Comparison of ENCODE assay signal across 8 cellular contexts in genomic region chr10:111598433-111599059, GRCh38.
A peak's percentile ranks its signal among the peaks of the same experiment; 100 is the strongest.
DNase-seq lines count a peak whose midpoint lies in the region; ATAC-seq and TF ChIP-seq lines count a peak whose summit lies in the region.

No MANE protein-coding gene starts in this region.

- no peak for TF ChIP-seq POLR2A in uterus (IDR thresholded peaks at IDR 0.05)

- H3K27ac ChIP-seq in uterus = no peak overlapping the region

- ATAC-seq in GM18498 (IDR thresholded peaks at IDR 0.05; ENCODE audit: unreplicated experiment) = peak; percentile 93
- peak; percentile 70 for ATAC-seq in HG02840 (IDR thresholded peaks at IDR 0.05; ENCODE audit: low FRiP score, unreplicated experiment)

- no peaks in the 10 kb centered on the region for H3K27me3 ChIP-seq in uterus

- H3K4me1 ChIP-seq in uterus = no peaks in the 10 kb centered on the region

- no peaks in the 10 kb centered on the region for H3K36me3 ChIP-seq in uterus

- no peaks in the 10 kb centered on the region for H3K9me3 ChIP-seq in uterus

- H3K4me3 ChIP-seq in fibroblast of pulmonary artery (replicated peaks; ENCODE audit: low read depth, low read length) (no peak overlapping the region), uterus (no peak overlapping the region)

- TF ChIP-seq CTCF in fibroblast of pulmonary artery (IDR thresholded peaks at IDR 0.05; ENCODE audit: low read length, missing control alignments) = peak; percentile 65
- TF ChIP-seq CTCF in uterus (IDR thresholded peaks at IDR 0.05) = peak; percentile 59 to 75 (median 68)

- intact Hi-C loops in uterus (cut with DNase I; ENCODE audit: low total_unique reads) = no loop called here

- DNase-seq in AML-193 (lab: John Stamatoyannopoulos, UW) (peak; percentile 48 to 56), NCI-H2029 treated with DMSO at 0.1 percent for 48 hours (lab: John Stamatoyannopoulos, UW) (peak; percentile 3), fibroblast of pulmonary artery (ENCODE audit: low read depth) (peak; percentile 60), nucleus accumbens (lab: John Stamatoyannopoulos, UW) (peak in 38 of 56 donors; percentile 0 to 54 (median 14)), uterus (peak; percentile 26 to 57)
- peak; percentile 59 for DNase-seq in activated CD8-positive, alpha-beta memory T cell treated with anti-CD3 and anti-CD28 coated beads for 24 hours

Comparison
In these comparisons a context has a peak if more than half of its experiments do, and no peak if none do; other contexts are left out.
1. DNase-seq: peak in every context shown above with its lines; median percentile 60 in fibroblast of pulmonary artery; 59 in activated CD8-positive, alpha-beta memory T cell treated with anti-CD3 and anti-CD28 coated beads for 24 hours; 52 in AML-193; 42 in uterus; 14 in nucleus accumbens; 3 in NCI-H2029 treated with DMSO at 0.1 percent for 48 hours.